ENCODE assay signal across 19 cellular contexts in genomic region chr3:166498439-166498838, GRCh38.
A peak's percentile ranks its signal among the peaks of the same experiment; 100 is the strongest.
DNase-seq lines count a peak whose midpoint lies in the region; ATAC-seq, FAIRE-seq and TF ChIP-seq lines count a peak whose summit lies in the region.
"Had no signal": no experiment of that assay in that cellular context is flagged by ENCODE, and none has a peak within 500 bp of the region (broad histone marks: within the 10 kb centered on the region; RNA-seq: fewer than 3 reads in every experiment).

No MANE protein-coding gene starts in this region.

- H4K91ac ChIP-seq in H1 (replicated peaks; ENCODE audit: insufficient read length, low read length): no peak overlapping the region

- H3K27me3 ChIP-seq in H1 (replicated peaks in 1 of 4; ENCODE audit: control insufficient read depth in 3 of 4, extremely low read depth in 1 of 4, insufficient read depth in 3 of 4, low read length in 3 of 4) (no peaks in the 10 kb centered on the region), gastrocnemius medialis (no peaks in the 10 kb centered on the region)

- 0 out of 2 replicates have a peak overlapping the region, but pooled peaks have one; percentile 43 for H2AFZ ChIP-seq in H1 (ENCODE audit: low read length)

- no peaks in the 10 kb centered on the region for H3K79me1 ChIP-seq in H1 (ENCODE audit: low read depth, low read length)

- TF ChIP-seq POLR2A in H1 (IDR thresholded peaks at IDR 0.05; ENCODE audit: control extremely low read depth in 1 of 2, low read depth in 2 of 2, low read length in 2 of 2) (no peak), gastrocnemius medialis (IDR thresholded peaks at IDR 0.05) (no peak)

- in situ Hi-C loops in gastrocnemius medialis (cut with MboI; ENCODE audit: low sequenced_read_pairs in 4 of 4): no loop called here

- no peak overlapping the region for H2BK5ac ChIP-seq in H1 (ENCODE audit: low read depth, low read length)

- H2BK120ac ChIP-seq in H1 (replicated peaks; ENCODE audit: low read depth, low read length): no peak overlapping the region

- no peak for ATAC-seq in gastrocnemius medialis
- ATAC-seq: K562, PC-3, T-helper 17 cell had no signal

- H3K14ac ChIP-seq in H1 (ENCODE audit: insufficient read length): no peak overlapping the region

- no peaks in the 10 kb centered on the region for H3K36me3 ChIP-seq in H1 (ENCODE audit: control insufficient read depth in 2 of 4, insufficient read depth in 4 of 4, low read length in 3 of 4)
- H3K36me3 ChIP-seq in gastrocnemius medialis: no peaks in the 10 kb centered on the region

- no peak for TF ChIP-seq RAD21 in H1 (IDR thresholded peaks at IDR 0.05 in 1 of 2, conservative IDR thresholded peaks at IDR 0.05 in 1 of 2; ENCODE audit: low read depth in 2 of 2, low read length in 2 of 2)

- H4K20me1 ChIP-seq in H1 (replicated peaks in 1 of 2; ENCODE audit: control insufficient read depth in 1 of 2, insufficient read depth in 2 of 2, low read length in 2 of 2): no peaks in the 10 kb centered on the region

- H3K4me3 ChIP-seq in H1 (ENCODE audit: extremely low read depth in 1 of 4, insufficient read depth in 2 of 4, low read depth in 3 of 4, low read length in 4 of 4) (no peak overlapping the region), gastrocnemius medialis (no peak overlapping the region)
- H3K4me3 ChIP-seq: K562 had no signal

- no peaks in the 10 kb centered on the region for H3K9me3 ChIP-seq in H1 (ENCODE audit: insufficient read depth in 2 of 2, low read depth in 1 of 2, low read length in 1 of 2)
- H3K9me3 ChIP-seq in gastrocnemius medialis: no peaks in the 10 kb centered on the region

- POLR2A ChIA-PET in H1 (lab: Charles Lee; ENCODE audit: partially characterized antibody): no interaction called here

- no peak for TF ChIP-seq CTCF in H1 (IDR thresholded peaks at IDR 0.05; ENCODE audit: control extremely low read depth in 1 of 3, insufficient read depth in 1 of 3, low read depth in 1 of 3, low read length in 3 of 3)
- no peak for TF ChIP-seq CTCF in gastrocnemius medialis (IDR thresholded peaks at IDR 0.05 in 4 of 5, conservative IDR thresholded peaks at IDR 0.05 in 1 of 5)

- no peak for TF ChIP-seq EP300 in H1 (IDR thresholded peaks at IDR 0.05; ENCODE audit: borderline replicate concordance in 1 of 2, low read depth in 2 of 2, low read length in 2 of 2)

- no peak overlapping the region for H4K5ac ChIP-seq in H1 (ENCODE audit: insufficient read length, low read depth, low read length)

- H2BK20ac ChIP-seq in H1 (ENCODE audit: low read length): no peak overlapping the region

- H3K4me2 ChIP-seq in H1 (ENCODE audit: insufficient read depth in 1 of 2, low read depth in 2 of 2, low read length in 2 of 2): no peak overlapping the region

- H3K4me1 ChIP-seq in H1 (replicated peaks in 1 of 4; ENCODE audit: control insufficient read depth in 3 of 4, insufficient read depth in 4 of 4, low read length in 3 of 4): 0 out of 7 replicates have a peak, but pooled peaks cover 0 to 2% (median 0%) of the 10 kb centered on the region in 4 experiments
- no peaks in the 10 kb centered on the region for H3K4me1 ChIP-seq in gastrocnemius medialis

- H3K56ac ChIP-seq in H1 (replicated peaks; ENCODE audit: insufficient read length, low read depth, low read length): no peak overlapping the region

- 82% methylated on average over 4 of the region's 4 CpGs; no CpG with 5 or more reads in 1 of the 2 experiments for WGBS in H1 (ENCODE audit: extremely low coverage in 1 of 2, insufficient coverage in 1 of 2, insufficient read length in 1 of 2, insufficient replicate concordance in 2 of 2, low coverage in 1 of 2, low lambda C conversion rate in 2 of 2, missing lambda C conversion rate in 1 of 2), 2 experiments

- no peak for FAIRE-seq in H1 (lab: Jason Lieb, UNC)
- FAIRE-seq: K562 had no signal

- no peaks in the 10 kb centered on the region for H3K79me2 ChIP-seq in H1 (ENCODE audit: control insufficient read depth in 1 of 2, insufficient read depth in 2 of 2, low read length in 2 of 2)

- no peaks in the 10 kb centered on the region for H3K23me2 ChIP-seq in H1 (ENCODE audit: low read depth, low read length)

- intact Hi-C loops in gastrocnemius medialis (cut with DNase I; ENCODE audit: low total_unique reads): no loop called here

- no peak overlapping the region for H3K9ac ChIP-seq in H1 (replicated peaks in 1 of 4; ENCODE audit: extremely low read depth in 1 of 4, low read depth in 3 of 4, low read length in 3 of 4)

- no peak overlapping the region for H3K27ac ChIP-seq in H1 (ENCODE audit: low read depth, low read length)
- H3K27ac ChIP-seq in gastrocnemius medialis: no peak overlapping the region
- H3K27ac ChIP-seq: 22Rv1 had no signal

- DNase-seq in NCI-H1417 (lab: John Stamatoyannopoulos, UW) (peak in 2 of 3 experiments; percentile 9 to 53), NCI-H1417 treated with DMSO at 0.1 percent for 48 hours (lab: John Stamatoyannopoulos, UW) (no peak), NCI-H146 treated with DMSO at 0.1 percent for 48 hours (lab: John Stamatoyannopoulos, UW; ENCODE audit: unreplicated experiment) (peak; percentile 16), H1 (ENCODE audit: low read depth in 1 of 2, low spot score in 2 of 2) (no peak), LoVo (ENCODE audit: low spot score) (no peak), gastrocnemius medialis (no peak), DMS79 (lab: John Stamatoyannopoulos, UW) (no peak)
- no peak for DNase-seq in activated naive CD4-positive, alpha-beta T cell (lab: John Stamatoyannopoulos, UW)
- DNase-seq: DMS79 treated with DMSO at 0.1 percent for 48 hours, MV-4-11, NCI-H1436 treated with DMSO at 0.1 percent for 48 hours, NCI-H510A, NCI-H774, PC-3, RPMI8226, SHP77 treated with DMSO at 0.1 percent for 48 hours, T-helper 17 cell had no signal

- H4K8ac ChIP-seq in H1 (ENCODE audit: extremely low read depth, insufficient read depth, low read length): no peak overlapping the region

- CTCF ChIA-PET in H1 (lab: Charles Lee; ENCODE audit: partially characterized antibody): no interaction called here

- H2BK12ac ChIP-seq in H1 (ENCODE audit: low read depth, low read length): no peak overlapping the region

- no peak overlapping the region for H3K18ac ChIP-seq in H1 (ENCODE audit: extremely low read depth, low read length)

- no peak overlapping the region for H3K4ac ChIP-seq in H1 (replicated peaks; ENCODE audit: insufficient read length, low read depth, low read length)

- H2BK15ac ChIP-seq in H1 (ENCODE audit: low read length): no peak overlapping the region

- no peak overlapping the region for H3K23ac ChIP-seq in H1 (ENCODE audit: insufficient read length)

- no peak overlapping the region for H2AK5ac ChIP-seq in H1 (ENCODE audit: low read depth, low read length)

TF ChIP-seq in H1, 55 proteins besides CTCF, POLR2A, EP300 and RAD21:
- TF ChIP-seq BACH1 (IDR thresholded peaks at IDR 0.05; ENCODE audit: low read length) (no peak), KDM1A (IDR thresholded peaks at IDR 0.05; ENCODE audit: borderline replicate concordance, low read length) (no peak), SIN3A (conservative IDR thresholded peaks at IDR 0.05 in 1 of 2, IDR thresholded peaks at IDR 0.05 in 1 of 2; ENCODE audit: low read depth in 1 of 2, low read length in 2 of 2) (no peak), HDAC2 (IDR thresholded peaks at IDR 0.05; ENCODE audit: borderline replicate concordance in 1 of 2, low read depth in 2 of 2, low read length in 2 of 2) (no peak)

Comparison
In these comparisons a context has a peak if more than half of its experiments do, and no peak if none do; other contexts are left out.
1. DNase-seq: peak in NCI-H1417 (2 of 3) and NCI-H146 treated with DMSO at 0.1 percent for 48 hours (single experiment); none in NCI-H1417 treated with DMSO at 0.1 percent for 48 hours (single experiment), H1 (0 of 2), LoVo (single experiment), gastrocnemius medialis (0 of 2), activated naive CD4-positive, alpha-beta T cell (0 of 4) and DMS79 (single experiment).